ENCODE assay signal across 13 cellular contexts in the genomic region with DNA sequence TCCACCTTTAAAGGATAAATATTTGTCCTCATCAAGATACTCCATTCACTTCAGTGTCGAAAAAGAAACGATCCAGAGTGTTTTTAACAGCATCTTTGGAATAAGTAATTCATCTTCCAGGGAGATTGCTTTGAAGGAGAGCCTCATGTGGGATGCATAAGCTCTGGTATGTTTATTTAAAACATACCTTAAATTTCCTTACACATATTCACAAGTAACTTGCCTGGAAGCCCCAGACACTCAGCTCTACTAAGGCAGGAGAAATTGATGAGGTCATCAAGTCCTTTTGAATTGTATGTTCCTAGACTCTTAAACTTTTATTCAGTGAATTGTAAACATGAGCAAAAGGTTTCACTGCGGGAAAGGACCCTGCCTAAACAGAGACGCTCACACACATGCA.
DNase-seq lines count a peak whose midpoint lies in the region; ATAC-seq and TF ChIP-seq lines count a peak whose summit lies in the region.
"Had no signal": no experiment of that assay in that cellular context is flagged by ENCODE, and none has a peak within 500 bp of the region (broad histone marks: within the 10 kb centered on the region; RNA-seq: fewer than 3 reads in every experiment).

No MANE protein-coding gene starts in this region.

- H3K27me3 ChIP-seq in SK-N-SH (ENCODE audit: insufficient read depth), result no peaks in the 10 kb centered on the region
- H3K27me3 ChIP-seq: pancreas had no signal

- ATAC-seq in activated naive CD8-positive, alpha-beta T cell treated with anti-CD3 and anti-CD28 coated beads, Interleukin-2, amount 10 ng/mL, durations not matched to agents 7 days and 5 days (ENCODE audit: low read depth), result no peak
- no peak for ATAC-seq in activated naive CD8-positive, alpha-beta T cell treated with anti-CD3 and anti-CD28 coated beads, Interleukin-2, amount 50 U/mL, for 24 hours
- ATAC-seq: pancreas had no signal

- no peaks in the 10 kb centered on the region for H3K9me2 ChIP-seq in SK-N-SH

- no peaks in the 10 kb centered on the region for H3K9me3 Mint-ChIP-seq in activated naive CD8-positive, alpha-beta T cell treated with anti-CD3 and anti-CD28 coated beads, Interleukin-2, amount 10 ng/mL, durations not matched to agents 7 days and 5 days
- no peaks in the 10 kb centered on the region for H3K9me3 Mint-ChIP-seq in activated naive CD8-positive, alpha-beta T cell treated with anti-CD3 and anti-CD28 coated beads, Interleukin-2, amount 50 U/mL, for 24 hours
- H3K9me3 Mint-ChIP-seq in type B pancreatic cell, result no peaks in the 10 kb centered on the region
- H3K9me3 Mint-ChIP-seq: activated T-helper 2 cell treated with anti-CD3 and anti-CD28 coated beads, Interferon-gamma antibody, Interleukin-2, Interleukin-4, amounts not matched to agents 10 μg/mL and 5 μg/mL and 100 μg/mL, durations not matched to agents 14 hours and 24 hours and 36 hours had no signal

- TF ChIP-seq RAD21 in SK-N-SH (IDR thresholded peaks at IDR 0.05; ENCODE audit: low read length), result no peak

- H3K4me1 Mint-ChIP-seq in activated naive CD8-positive, alpha-beta T cell treated with anti-CD3 and anti-CD28 coated beads, Interleukin-2, amount 10 ng/mL, durations not matched to agents 7 days and 5 days, result peaks cover 19% of the 10 kb centered on the region
- peaks cover 8% of the 10 kb centered on the region for H3K4me1 Mint-ChIP-seq in activated naive CD8-positive, alpha-beta T cell treated with anti-CD3 and anti-CD28 coated beads, Interleukin-2, amount 50 U/mL, for 24 hours
- peaks cover 43% of the 10 kb centered on the region for H3K4me1 Mint-ChIP-seq in type B pancreatic cell (ENCODE audit: unreplicated experiment)

- DNase-seq in activated naive CD8-positive, alpha-beta T cell treated with anti-CD3 and anti-CD28 coated beads, Interleukin-2, amount 10 ng/mL, durations not matched to agents 7 days and 5 days, result no peak
- no peak for DNase-seq in activated naive CD8-positive, alpha-beta T cell treated with anti-CD3 and anti-CD28 coated beads, Interleukin-2, amount 50 U/mL, for 24 hours
- no peak for DNase-seq in SK-N-SH
- DNase-seq in fibroblast of pulmonary artery (ENCODE audit: low read depth), result peak; percentile 50
- DNase-seq in type B pancreatic cell (ENCODE audit: extremely low spot score, unreplicated experiment), result no peak
- no peak for DNase-seq in anterior cingulate cortex (lab: John Stamatoyannopoulos, UW)
- no peak for DNase-seq in NCI-H1417 (lab: John Stamatoyannopoulos, UW)
- DNase-seq in NCI-H1048 (lab: John Stamatoyannopoulos, UW), result no peak
- DNase-seq: 8988T; activated CD4-positive, CD25-positive, alpha-beta regulatory T cell; pancreas; SHP77 had no signal

- H3K27me3 Mint-ChIP-seq in activated naive CD8-positive, alpha-beta T cell treated with anti-CD3 and anti-CD28 coated beads, Interleukin-2, amount 10 ng/mL, durations not matched to agents 7 days and 5 days, result peaks cover 18% of the 10 kb centered on the region
- peaks cover 4% of the 10 kb centered on the region for H3K27me3 Mint-ChIP-seq in activated naive CD8-positive, alpha-beta T cell treated with anti-CD3 and anti-CD28 coated beads, Interleukin-2, amount 50 U/mL, for 24 hours
- H3K27me3 Mint-ChIP-seq in type B pancreatic cell, result peaks cover 6% of the 10 kb centered on the region

- peak overlapping the region; percentile 85 for H3K27ac Mint-ChIP-seq in activated naive CD8-positive, alpha-beta T cell treated with anti-CD3 and anti-CD28 coated beads, Interleukin-2, amount 10 ng/mL, durations not matched to agents 7 days and 5 days
- H3K27ac Mint-ChIP-seq in activated naive CD8-positive, alpha-beta T cell treated with anti-CD3 and anti-CD28 coated beads, Interleukin-2, amount 50 U/mL, for 24 hours, result no peak overlapping the region
- H3K27ac Mint-ChIP-seq in type B pancreatic cell, result peak overlapping the region; percentile 29
- H3K27ac Mint-ChIP-seq: activated T-helper 2 cell treated with anti-CD3 and anti-CD28 coated beads, Interferon-gamma antibody, Interleukin-2, Interleukin-4, amounts not matched to agents 10 μg/mL and 5 μg/mL and 100 μg/mL, durations not matched to agents 14 hours and 24 hours and 36 hours had no signal

- peak overlapping the region in 1 of 2 experiments; percentile 16; a peak in 1 of 4 replicates for H3K4me3 ChIP-seq in SK-N-SH (ENCODE audit: low read depth in 2 of 2, low read length in 1 of 2)
- H3K4me3 ChIP-seq in fibroblast of pulmonary artery (replicated peaks; ENCODE audit: low read depth, low read length), result no peak overlapping the region
- H3K4me3 ChIP-seq: pancreas had no signal

- H3K4me3 Mint-ChIP-seq in activated naive CD8-positive, alpha-beta T cell treated with anti-CD3 and anti-CD28 coated beads, Interleukin-2, amount 10 ng/mL, durations not matched to agents 7 days and 5 days, result peak overlapping the region; percentile 70
- H3K4me3 Mint-ChIP-seq in activated naive CD8-positive, alpha-beta T cell treated with anti-CD3 and anti-CD28 coated beads, Interleukin-2, amount 50 U/mL, for 24 hours, result no peak overlapping the region
- H3K4me3 Mint-ChIP-seq in type B pancreatic cell, result no peak overlapping the region

- H2AFZ ChIP-seq in SK-N-SH (ENCODE audit: low read depth), result peak overlapping the region; percentile 80; the same call in 1 of the 2 replicates

- CTCF ChIA-PET in SK-N-SH (lab: Yijun Ruan, JAX), result interaction anchor here (1.4 to 2.5 kb wide), 2 partner anchors 17 to 105 kb away, joined by 3 to 12 read pairs; no protein-coding TSS in a partner anchor

- H3K79me2 ChIP-seq in SK-N-SH (ENCODE audit: insufficient read depth), result no peaks in the 10 kb centered on the region

- H3K27ac ChIP-seq in SK-N-SH (ENCODE audit: low read depth in 2 of 2, low read length in 1 of 2), result peak overlapping the region; percentile 8 to 73; a peak in 3 of 4 replicates
- H3K27ac ChIP-seq: pancreas had no signal

- H3K9ac ChIP-seq in SK-N-SH, result peak overlapping the region; percentile 42

- H4K20me1 ChIP-seq in SK-N-SH (ENCODE audit: insufficient read depth), result no peaks in the 10 kb centered on the region

- H3F3A ChIP-seq in SK-N-SH (replicated peaks; ENCODE audit: insufficient read depth), result peaks cover 16% of the 10 kb centered on the region

- no peaks in the 10 kb centered on the region for H3K36me3 Mint-ChIP-seq in activated naive CD8-positive, alpha-beta T cell treated with anti-CD3 and anti-CD28 coated beads, Interleukin-2, amount 10 ng/mL, durations not matched to agents 7 days and 5 days
- no peaks in the 10 kb centered on the region for H3K36me3 Mint-ChIP-seq in activated naive CD8-positive, alpha-beta T cell treated with anti-CD3 and anti-CD28 coated beads, Interleukin-2, amount 50 U/mL, for 24 hours (ENCODE audit: low read depth)
- H3K36me3 Mint-ChIP-seq in type B pancreatic cell, result no peaks in the 10 kb centered on the region

- TF ChIP-seq CTCF in SK-N-SH (IDR thresholded peaks at IDR 0.05) (no peak), fibroblast of pulmonary artery (IDR thresholded peaks at IDR 0.05; ENCODE audit: low read length, missing control alignments) (no peak), type B pancreatic cell (conservative IDR thresholded peaks at IDR 0.05) (no peak)

- WGBS in SK-N-SH (ENCODE audit: low lambda C conversion rate), result 68% methylated on average over 4 of the region's 4 CpGs

- H3K4me2 ChIP-seq in SK-N-SH, result peak overlapping the region; percentile 64

- TF ChIP-seq EP300 in SK-N-SH (IDR thresholded peaks at IDR 0.05; ENCODE audit: borderline replicate concordance in 1 of 2, low read depth in 1 of 2, low read length in 1 of 2), result no peak; a peak in 1 of 4 replicates

- H3K4me1 ChIP-seq in SK-N-SH (ENCODE audit: control insufficient read depth in 1 of 2, insufficient read depth in 2 of 2, low read depth in 1 of 2, low read length in 1 of 2), result peaks cover 6 to 23% of the 10 kb centered on the region in 2 experiments; a peak in 3 of 4 replicates
- H3K4me1 ChIP-seq: pancreas had no signal

- H3K9me3 ChIP-seq in SK-N-SH, result no peaks in the 10 kb centered on the region
- H3K9me3 ChIP-seq: pancreas had no signal

- no peaks in the 10 kb centered on the region for H3K36me3 ChIP-seq in SK-N-SH (replicated peaks in 1 of 2; ENCODE audit: control insufficient read depth in 1 of 2, insufficient read depth in 2 of 2, low read length in 1 of 2)
- H3K36me3 ChIP-seq: pancreas had no signal

- POLR2A ChIA-PET in activated naive CD8-positive, alpha-beta T cell treated with anti-CD3 and anti-CD28 coated beads, Interleukin-2, amount 10 ng/mL, durations not matched to agents 7 days and 5 days (lab: Charles Lee), result no interaction called here
- POLR2A ChIA-PET in SK-N-SH (lab: Yijun Ruan, JAX), result no interaction called here

TF ChIP-seq in SK-N-SH, 30 proteins besides CTCF, POLR2A, EP300 and RAD21 (continues in another document):
- TF ChIP-seq RFX5 (IDR thresholded peaks at IDR 0.05; ENCODE audit: low read length) (no peak), RCOR1 (IDR thresholded peaks at IDR 0.05; ENCODE audit: low read length) (no peak), FOSL2 (IDR thresholded peaks at IDR 0.05; ENCODE audit: borderline replicate concordance, low read depth) (peak; percentile 61), GATA2 (CRISPR knock-in tag; IDR thresholded peaks at IDR 0.05) (no peak), JUND (IDR thresholded peaks at IDR 0.05) (peak; percentile 57)
- TF ChIP-seq, protein P1, sequence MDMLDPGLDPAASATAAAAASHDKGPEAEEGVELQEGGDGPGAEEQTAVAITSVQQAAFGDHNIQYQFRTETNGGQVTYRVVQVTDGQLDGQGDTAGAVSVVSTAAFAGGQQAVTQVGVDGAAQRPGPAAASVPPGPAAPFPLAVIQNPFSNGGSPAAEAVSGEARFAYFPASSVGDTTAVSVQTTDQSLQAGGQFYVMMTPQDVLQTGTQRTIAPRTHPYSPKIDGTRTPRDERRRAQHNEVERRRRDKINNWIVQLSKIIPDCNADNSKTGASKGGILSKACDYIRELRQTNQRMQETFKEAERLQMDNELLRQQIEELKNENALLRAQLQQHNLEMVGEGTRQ (IDR thresholded peaks at IDR 0.05; ENCODE audit: borderline replicate concordance, low read depth, low read length), result no peak
- TF ChIP-seq, protein P2, sequence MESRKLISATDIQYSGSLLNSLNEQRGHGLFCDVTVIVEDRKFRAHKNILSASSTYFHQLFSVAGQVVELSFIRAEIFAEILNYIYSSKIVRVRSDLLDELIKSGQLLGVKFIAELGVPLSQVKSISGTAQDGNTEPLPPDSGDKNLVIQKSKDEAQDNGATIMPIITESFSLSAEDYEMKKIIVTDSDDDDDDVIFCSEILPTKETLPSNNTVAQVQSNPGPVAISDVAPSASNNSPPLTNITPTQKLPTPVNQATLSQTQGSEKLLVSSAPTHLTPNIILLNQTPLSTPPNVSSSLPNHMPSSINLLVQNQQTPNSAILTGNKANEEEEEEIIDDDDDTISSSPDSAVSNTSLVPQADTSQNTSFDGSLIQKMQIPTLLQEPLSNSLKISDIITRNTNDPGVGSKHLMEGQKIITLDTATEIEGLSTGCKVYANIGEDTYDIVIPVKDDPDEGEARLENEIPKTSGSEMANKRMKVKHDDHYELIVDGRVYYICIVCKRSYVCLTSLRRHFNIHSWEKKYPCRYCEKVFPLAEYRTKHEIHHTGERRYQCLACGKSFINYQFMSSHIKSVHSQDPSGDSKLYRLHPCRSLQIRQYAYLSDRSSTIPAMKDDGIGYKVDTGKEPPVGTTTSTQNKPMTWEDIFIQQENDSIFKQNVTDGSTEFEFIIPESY (IDR thresholded peaks at IDR 0.05; ENCODE audit: borderline replicate concordance, low read depth), result no peak
